In genomic region chr3:72296477-72297111, GRCh38 we compare ENCODE assay signal across 22 cellular contexts.
A peak's percentile ranks its signal among the peaks of the same experiment; 100 is the strongest.
DNase-seq lines count a peak whose midpoint lies in the region; ATAC-seq, FAIRE-seq and TF ChIP-seq lines count a peak whose summit lies in the region.
"Had no signal": no experiment of that assay in that cellular context is flagged by ENCODE, and none has a peak within 500 bp of the region (broad histone marks: within the 10 kb centered on the region; RNA-seq: fewer than 3 reads in every experiment).

No MANE protein-coding gene starts in this region.

- in situ Hi-C loops in HepG2 (cut with HindIII; ENCODE audit: extremely low pct_ligation_motif_present, low pct_unique_long_range_greater_than_20kb), result no loop called here

- H4K20me1 ChIP-seq in HepG2 (ENCODE audit: insufficient read depth, low read length), result no peaks in the 10 kb centered on the region

- peaks cover 15% of the 10 kb centered on the region for H3K27me3 Mint-ChIP-seq in activated naive CD4-positive, alpha-beta T cell treated with anti-CD3 and anti-CD28 coated beads, Interleukin-2, amount 10 ng/mL, durations not matched to agents 7 days and 5 days
- H3K27me3 Mint-ChIP-seq in glutamatergic neuron (ENCODE audit: unreplicated experiment), result peaks cover 7% of the 10 kb centered on the region

- intact Hi-C loops in HepG2 (cut with micrococcal nuclease; ENCODE audit: unreplicated experiment), result no loop called here
- intact Hi-C loops in right lobe of liver (cut with DNase I), result no loop called here
- intact Hi-C loops in prostate gland (cut with DNase I), result no loop called here

- no peak overlapping the region for H3K4me3 Mint-ChIP-seq in activated naive CD4-positive, alpha-beta T cell treated with anti-CD3 and anti-CD28 coated beads, Interleukin-2, amount 10 ng/mL, durations not matched to agents 7 days and 5 days
- no peak overlapping the region for H3K4me3 Mint-ChIP-seq in glutamatergic neuron (ENCODE audit: unreplicated experiment)
- H3K4me3 Mint-ChIP-seq: B cell; CD4-positive, CD25-positive, alpha-beta regulatory T cell had no signal

- H3K9me3 ChIP-seq in HepG2 (ENCODE audit: low read length) (no peaks in the 10 kb centered on the region), right lobe of liver (no peaks in the 10 kb centered on the region), prostate gland (no peaks in the 10 kb centered on the region)

- POLR2A ChIA-PET in HepG2 (lab: Yijun Ruan, JAX), result no interaction called here

- no peak overlapping the region for H3K9ac ChIP-seq in HepG2 (ENCODE audit: insufficient read depth, low read depth, low read length)

- FAIRE-seq in HepG2 (lab: Jason Lieb, UNC), result no peak
- FAIRE-seq: HTR-8/SVneo had no signal

- DNase-seq in HepG2 (ENCODE audit: low spot score), result no peak
- DNase-seq in right lobe of liver, result no peak
- peak; percentile 73 for DNase-seq in fibroblast of villous mesenchyme (ENCODE audit: low read depth)
- no peak for DNase-seq in prostate gland (ENCODE audit: low spot score)
- DNase-seq in activated naive CD4-positive, alpha-beta T cell treated with anti-CD3 and anti-CD28 coated beads, Interleukin-2, amount 10 ng/mL, durations not matched to agents 7 days and 5 days, result no peak
- no peak for DNase-seq in glutamatergic neuron
- DNase-seq: 8988T; CD4-positive, CD25-positive, alpha-beta regulatory T cell; COR-L47; DMS 273 treated with DMSO at 0.1 percent for 48 hours; DND-41; H7; NCI-H1105; NCI-H1694; NCI-H2081 treated with DMSO at 0.1 percent for 48 hours; PC-3; RPMI8226; SHP77 treated with DMSO at 0.1 percent for 48 hours had no signal

- H3K4me1 ChIP-seq in HepG2 (ENCODE audit: insufficient read depth, low read length) (no peaks in the 10 kb centered on the region), right lobe of liver (no peaks in the 10 kb centered on the region), prostate gland (replicated peaks) (peaks cover 16% of the 10 kb centered on the region)

- WGBS in HepG2 (ENCODE audit: low lambda C conversion rate), result 18% methylated on average over 8 of the region's 8 CpGs
- WGBS in right lobe of liver (ENCODE audit: insufficient coverage, low coverage, low lambda C conversion rate, missing lambda C conversion rate), result 78% methylated on average over 8 of the region's 8 CpGs
- WGBS in prostate gland, result 72% methylated on average over 8 of the region's 8 CpGs

- no peak for TF ChIP-seq POLR2A in HepG2 (IDR thresholded peaks at IDR 0.05; ENCODE audit: insufficient read depth in 1 of 2, low read depth in 2 of 2, low read length in 2 of 2)
- TF ChIP-seq POLR2A in right lobe of liver (IDR thresholded peaks at IDR 0.05), result no peak
- no peak for TF ChIP-seq POLR2A in prostate gland (IDR thresholded peaks at IDR 0.05)

- no peaks in the 10 kb centered on the region for H3K79me2 ChIP-seq in HepG2 (ENCODE audit: insufficient read depth, low read length)

- TF ChIP-seq RAD21 in HepG2 (CRISPR knock-in tag; IDR thresholded peaks at IDR 0.05), result no peak

- ATAC-seq in HepG2 (no peak), right lobe of liver (no peak), GM19397 (IDR thresholded peaks at IDR 0.05; ENCODE audit: unreplicated experiment) (no peak), HG03469 (IDR thresholded peaks at IDR 0.05; ENCODE audit: unreplicated experiment) (no peak)
- ATAC-seq: PC-3 had no signal

- H3K27me3 ChIP-seq in HepG2 (ENCODE audit: control insufficient read depth in 1 of 2, insufficient read depth in 2 of 2, low read length in 2 of 2) (peaks cover 0 to 3% of the 10 kb centered on the region in 2 experiments; a peak in 2 of 5 replicates), right lobe of liver (no peaks in the 10 kb centered on the region), prostate gland (replicated peaks; ENCODE audit: insufficient read depth) (no peaks in the 10 kb centered on the region)

- H3K4me2 ChIP-seq in HepG2 (ENCODE audit: low read depth, low read length), result no peak overlapping the region

- H3K4me3 ChIP-seq in HepG2 (replicated peaks in 1 of 3; ENCODE audit: insufficient read depth in 1 of 3, low read depth in 2 of 3, low read length in 3 of 3), result no peak overlapping the region
- H3K4me3 ChIP-seq in right lobe of liver, result no peak overlapping the region
- no peak overlapping the region for H3K4me3 ChIP-seq in fibroblast of villous mesenchyme (ENCODE audit: low read depth, low read length)
- H3K4me3 ChIP-seq in prostate gland, result no peak overlapping the region

- no peaks in the 10 kb centered on the region for H3K4me1 Mint-ChIP-seq in activated naive CD4-positive, alpha-beta T cell treated with anti-CD3 and anti-CD28 coated beads, Interleukin-2, amount 10 ng/mL, durations not matched to agents 7 days and 5 days
- H3K4me1 Mint-ChIP-seq in glutamatergic neuron (ENCODE audit: low read depth, unreplicated experiment), result peaks cover 2% of the 10 kb centered on the region
- H3K4me1 Mint-ChIP-seq: B cell; CD4-positive, CD25-positive, alpha-beta regulatory T cell had no signal

- H3K36me3 ChIP-seq in HepG2 (replicated peaks in 1 of 2; ENCODE audit: control insufficient read depth in 1 of 2, insufficient read depth in 2 of 2, low read length in 2 of 2) (no peaks in the 10 kb centered on the region), right lobe of liver (no peaks in the 10 kb centered on the region), prostate gland (no peaks in the 10 kb centered on the region)

- H3K27ac ChIP-seq in HepG2 (ENCODE audit: extremely low read length, insufficient read depth, low read length), result no peak overlapping the region
- H3K27ac ChIP-seq in right lobe of liver, result no peak overlapping the region
- H3K27ac ChIP-seq in prostate gland, result peak overlapping the region; percentile 65 to 85

- no peak overlapping the region for H3K27ac Mint-ChIP-seq in activated naive CD4-positive, alpha-beta T cell treated with anti-CD3 and anti-CD28 coated beads, Interleukin-2, amount 10 ng/mL, durations not matched to agents 7 days and 5 days
- H3K27ac Mint-ChIP-seq in glutamatergic neuron (ENCODE audit: unreplicated experiment), result no peak overlapping the region
- H3K27ac Mint-ChIP-seq: B cell; CD4-positive, CD25-positive, alpha-beta regulatory T cell had no signal

- H3K36me3 Mint-ChIP-seq in activated naive CD4-positive, alpha-beta T cell treated with anti-CD3 and anti-CD28 coated beads, Interleukin-2, amount 10 ng/mL, durations not matched to agents 7 days and 5 days, result no peaks in the 10 kb centered on the region
- no peaks in the 10 kb centered on the region for H3K36me3 Mint-ChIP-seq in glutamatergic neuron (ENCODE audit: unreplicated experiment)
- H3K36me3 Mint-ChIP-seq: CD4-positive, CD25-positive, alpha-beta regulatory T cell had no signal

- TF ChIP-seq EP300 in HepG2 (IDR thresholded peaks at IDR 0.05; ENCODE audit: low read depth in 2 of 2, low read length in 2 of 2), result no peak
- TF ChIP-seq EP300 in HepG2 (CRISPR knock-in tag; IDR thresholded peaks at IDR 0.05; ENCODE audit: borderline replicate concordance), result no peak

- no peak overlapping the region for H2AFZ ChIP-seq in HepG2 (ENCODE audit: low read length)

- TF ChIP-seq CTCF in HepG2 (CRISPR knock-in tag; IDR thresholded peaks at IDR 0.05) (no peak), right lobe of liver (IDR thresholded peaks at IDR 0.05) (no peak), fibroblast of villous mesenchyme (IDR thresholded peaks at IDR 0.05; ENCODE audit: insufficient read depth, low read depth, low read length) (no peak), prostate gland (IDR thresholded peaks at IDR 0.05) (no peak), glutamatergic neuron (IDR thresholded peaks at IDR 0.05; ENCODE audit: partially characterized antibody, unreplicated experiment) (no peak)

- CTCF ChIA-PET in HepG2 (lab: Yijun Ruan, JAX; ENCODE audit: low intra/inter-chr PET ratio, low total read pairs), result no interaction called here
- CTCF ChIA-PET in activated naive CD4-positive, alpha-beta T cell treated with anti-CD3 and anti-CD28 coated beads, Interleukin-2, amount 10 ng/mL, durations not matched to agents 7 days and 5 days (lab: Charles Lee), result no interaction called here

- no TSS peak for BruUV-seq in HepG2 (replicated peaks; lab: Mats Ljungman, UMichigan)

- no peaks in the 10 kb centered on the region for H3K9me3 Mint-ChIP-seq in activated naive CD4-positive, alpha-beta T cell treated with anti-CD3 and anti-CD28 coated beads, Interleukin-2, amount 10 ng/mL, durations not matched to agents 7 days and 5 days
- peaks cover 4% of the 10 kb centered on the region for H3K9me3 Mint-ChIP-seq in glutamatergic neuron (ENCODE audit: unreplicated experiment)

TF ChIP-seq in HepG2, 621 proteins besides CTCF, POLR2A, EP300 and RAD21:
- no peak for TF ChIP-seq NRL (CRISPR knock-in tag; IDR thresholded peaks at IDR 0.05; ENCODE audit: borderline replicate concordance)
- TF ChIP-seq XRCC5 (optimal IDR thresholded peaks at IDR 0.05; ENCODE audit: low read length), result no peak
- no peak for TF ChIP-seq ZNF180 (CRISPR knock-in tag; IDR thresholded peaks at IDR 0.05; ENCODE audit: borderline replicate concordance, low read depth)
- TF ChIP-seq NR2F6 (IDR thresholded peaks at IDR 0.05), result 0 out of 2 replicates have a peak, but pooled peaks have one; percentile 24
- no peak for TF ChIP-seq NR2F6 (CRISPR knock-in tag; IDR thresholded peaks at IDR 0.05)
TF ChIP-seq in HepG2: peak in this region for 1.

Comparison
In these comparisons a context has a peak if more than half of its experiments do, and no peak if none do; other contexts are left out.
1. H3K27ac ChIP-seq: peak in prostate gland (2 of 2); none in HepG2 (single experiment) and right lobe of liver (0 of 3).